9 cellular contexts compared by ENCODE assay signal in genomic region chr11:96306600-96306932, GRCh38. TPM values are rescaled to one million over a fixed set of nuclear protein-coding genes. Genes with fewer than 3 reads are reported as not detected.
DNase-seq lines count a peak whose midpoint lies in the region; ATAC-seq and TF ChIP-seq lines count a peak whose summit lies in the region.
"Had no signal": no experiment of that assay in that cellular context is flagged by ENCODE, and none has a peak within 500 bp of the region (broad histone marks: within the 10 kb centered on the region; RNA-seq: fewer than 3 reads in every experiment).

No MANE protein-coding gene starts in this region.

- peak overlapping the region; percentile 83 for H3K4me2 ChIP-seq in mammary epithelial cell (ENCODE audit: insufficient read depth, low read depth, low read length)

- H3K4me1 ChIP-seq in mammary epithelial cell (ENCODE audit: insufficient read depth, low read length) (peaks cover 73% of the 10 kb centered on the region), muscle layer of colon (ENCODE audit: insufficient read depth, low read length) (peaks cover 30% of the 10 kb centered on the region), tibial artery (peaks cover 0 to 86% (median 49%) of the 10 kb centered on the region in 4 donors)

- no peaks in the 10 kb centered on the region for H3K27me3 ChIP-seq in mammary epithelial cell (ENCODE audit: insufficient read depth, low read length)
- no peaks in the 10 kb centered on the region for H3K27me3 ChIP-seq in muscle layer of colon (ENCODE audit: control insufficient read depth in 1 of 2, insufficient read depth in 2 of 2, low read length in 2 of 2)
- no peaks in the 10 kb centered on the region for H3K27me3 ChIP-seq in tibial artery

- H3K27ac Mint-ChIP-seq in activated CD4-positive, alpha-beta T cell treated with anti-CD3 and anti-CD28 coated beads for 36 hours, result peak overlapping the region; percentile 58
- no peak overlapping the region for H3K27ac Mint-ChIP-seq in stimulated activated effector memory CD8-positive, alpha-beta T cell treated with anti-CD3 and anti-CD28 coated beads, Interleukin-12 subunit alpha, Interleukin-12 subunit beta, amount 100 ng/mL, for 72 hours

- intact Hi-C loops in activated CD4-positive, alpha-beta T cell treated with anti-CD3 and anti-CD28 coated beads for 36 hours (cut with DNase I, micrococcal nuclease), result no loop called here
- intact Hi-C loops in mammary epithelial cell (cut with micrococcal nuclease), result no loop called here
- intact Hi-C loops in tibial artery (cut with DNase I; ENCODE audit: low total_unique reads), result loop anchor here (5.0 kb wide), 1 partner anchor 36 kb away; the partner anchor contains the start of gene MAML2

- H3K9ac ChIP-seq in mammary epithelial cell (ENCODE audit: insufficient read depth, low read length) (peak overlapping the region; percentile 98), muscle layer of colon (ENCODE audit: low read length) (peak overlapping the region; percentile 1)

- H4K20me1 ChIP-seq in mammary epithelial cell (ENCODE audit: insufficient read depth, low read length), result no peaks in the 10 kb centered on the region

- H3K36me3 Mint-ChIP-seq in activated CD4-positive, alpha-beta T cell treated with anti-CD3 and anti-CD28 coated beads for 36 hours (ENCODE audit: low read depth), result peaks cover 15% of the 10 kb centered on the region
- H3K36me3 Mint-ChIP-seq in stimulated activated effector memory CD8-positive, alpha-beta T cell treated with anti-CD3 and anti-CD28 coated beads, Interleukin-12 subunit alpha, Interleukin-12 subunit beta, amount 100 ng/mL, for 72 hours, result no peaks in the 10 kb centered on the region

- dilution Hi-C loops in mammary epithelial cell (cut with HindIII; ENCODE audit: low sequenced_read_pairs), result no loop called here

- H3K4me3 ChIP-seq in mammary epithelial cell (replicated peaks in 1 of 3; ENCODE audit: insufficient read depth in 1 of 3, low read depth in 2 of 3, low read length in 3 of 3), result peak overlapping the region in 2 of 3 experiments; percentile 10 to 13
- peak overlapping the region in 1 of 2 donors; percentile 49 for H3K4me3 ChIP-seq in muscle layer of colon (ENCODE audit: low read depth in 1 of 2, low read length in 2 of 2)
- peak overlapping the region; percentile 21 to 42 for H3K4me3 ChIP-seq in tibial artery

- BruUV-seq in mammary epithelial cell (replicated peaks; lab: Mats Ljungman, UMichigan), result TSS peak; percentile 81

- H3K79me2 ChIP-seq in mammary epithelial cell (ENCODE audit: insufficient read depth, low read length), result peaks cover 44% of the 10 kb centered on the region

- in situ Hi-C loops in mammary epithelial cell (cut with MboI; ENCODE audit: low sequenced_read_pairs in 2 of 2), result no loop called here

- H3K9me3 Mint-ChIP-seq in activated CD4-positive, alpha-beta T cell treated with anti-CD3 and anti-CD28 coated beads for 36 hours (ENCODE audit: low read depth), result no peaks in the 10 kb centered on the region
- no peaks in the 10 kb centered on the region for H3K9me3 Mint-ChIP-seq in stimulated activated effector memory CD8-positive, alpha-beta T cell treated with anti-CD3 and anti-CD28 coated beads, Interleukin-12 subunit alpha, Interleukin-12 subunit beta, amount 100 ng/mL, for 72 hours
- H3K9me3 Mint-ChIP-seq: activated B cell treated with CpG ODN at 0.5 μM for 24 hours had no signal

- no peak for ATAC-seq in activated CD4-positive, alpha-beta T cell treated with anti-CD3 and anti-CD28 coated beads for 36 hours
- ATAC-seq in HG03571 (IDR thresholded peaks at IDR 0.05; ENCODE audit: unreplicated experiment), result no peak
- no peak for ATAC-seq in stimulated activated effector memory CD8-positive, alpha-beta T cell treated with anti-CD3 and anti-CD28 coated beads, Interleukin-12 subunit alpha, Interleukin-12 subunit beta, amount 100 ng/mL, for 72 hours
- ATAC-seq in GM18909 (IDR thresholded peaks at IDR 0.05; ENCODE audit: poor library complexity, unreplicated experiment), result no peak

- H3K9me3 ChIP-seq in mammary epithelial cell (replicated peaks; ENCODE audit: insufficient read depth, low read length) (no peaks in the 10 kb centered on the region), muscle layer of colon (ENCODE audit: low read length) (no peaks in the 10 kb centered on the region), tibial artery (no peaks in the 10 kb centered on the region)

- WGBS in mammary epithelial cell (ENCODE audit: low coverage, missing lambda C conversion rate), result 5% methylated on average over 3 of the region's 3 CpGs

- no peak for DNase-seq in activated CD4-positive, alpha-beta T cell treated with anti-CD3 and anti-CD28 coated beads for 36 hours
- DNase-seq in activated CD4-positive, alpha-beta T cell treated with anti-CD3 and anti-CD28 coated beads for 1 hour, result no peak
- DNase-seq in mammary epithelial cell, result no peak
- DNase-seq in tibial artery, result no peak
- DNase-seq in stimulated activated effector memory CD8-positive, alpha-beta T cell treated with anti-CD3 and anti-CD28 coated beads, Interleukin-12 subunit alpha, Interleukin-12 subunit beta, amount 100 ng/mL, for 72 hours (ENCODE audit: low spot score in 2 of 2), result no peak
- DNase-seq: activated B cell treated with CpG ODN at 0.5 μM for 24 hours had no signal

- H3K4me3 Mint-ChIP-seq in activated CD4-positive, alpha-beta T cell treated with anti-CD3 and anti-CD28 coated beads for 36 hours, result no peak overlapping the region
- no peak overlapping the region for H3K4me3 Mint-ChIP-seq in stimulated activated effector memory CD8-positive, alpha-beta T cell treated with anti-CD3 and anti-CD28 coated beads, Interleukin-12 subunit alpha, Interleukin-12 subunit beta, amount 100 ng/mL, for 72 hours
- H3K4me3 Mint-ChIP-seq: activated B cell treated with CpG ODN at 0.5 μM for 24 hours had no signal

- peak overlapping the region; percentile 99 for H3K27ac ChIP-seq in mammary epithelial cell (ENCODE audit: insufficient read depth, low read depth, low read length)
- peak overlapping the region; percentile 70 for H3K27ac ChIP-seq in muscle layer of colon (ENCODE audit: low read depth, low read length)
- peak overlapping the region; percentile 71 to 72 for H3K27ac ChIP-seq in tibial artery

- TF ChIP-seq CTCF in mammary epithelial cell (conservative IDR thresholded peaks at IDR 0.05 in 1 of 2, IDR thresholded peaks at IDR 0.05 in 1 of 2; ENCODE audit: extremely low read depth in 1 of 2, insufficient read depth in 1 of 2, low read depth in 1 of 2, low read length in 2 of 2) (no peak), tibial artery (IDR thresholded peaks at IDR 0.05) (no peak)

- H3K4me1 Mint-ChIP-seq in activated CD4-positive, alpha-beta T cell treated with anti-CD3 and anti-CD28 coated beads for 36 hours, result peaks cover 77% of the 10 kb centered on the region
- peaks cover 32% of the 10 kb centered on the region for H3K4me1 Mint-ChIP-seq in stimulated activated effector memory CD8-positive, alpha-beta T cell treated with anti-CD3 and anti-CD28 coated beads, Interleukin-12 subunit alpha, Interleukin-12 subunit beta, amount 100 ng/mL, for 72 hours

- POLR2A ChIA-PET in activated CD4-positive, alpha-beta T cell treated with anti-CD3 and anti-CD28 coated beads for 36 hours (lab: Charles Lee), result interaction anchor here (1.0 kb wide), 1 partner anchor 32 kb away, joined by 3 read pairs; no protein-coding TSS in a partner anchor

- H3K36me3 ChIP-seq in mammary epithelial cell (ENCODE audit: insufficient read depth, low read length), result no peaks in the 10 kb centered on the region
- no peaks in the 10 kb centered on the region for H3K36me3 ChIP-seq in muscle layer of colon (ENCODE audit: insufficient read depth, low read length)
- H3K36me3 ChIP-seq in tibial artery, result no peaks in the 10 kb centered on the region

- H3K27me3 Mint-ChIP-seq in activated CD4-positive, alpha-beta T cell treated with anti-CD3 and anti-CD28 coated beads for 36 hours, result no peaks in the 10 kb centered on the region
- H3K27me3 Mint-ChIP-seq: activated B cell treated with CpG ODN at 0.5 μM for 24 hours had no signal

- H2AFZ ChIP-seq in mammary epithelial cell (ENCODE audit: low read depth, low read length), result peak overlapping the region; percentile 16

- CTCF ChIA-PET in activated CD4-positive, alpha-beta T cell treated with anti-CD3 and anti-CD28 coated beads for 36 hours (lab: Charles Lee), result interaction anchor here (1.0 to 8.0 kb wide), 5 partner anchors 11 to 471 kb away, joined by 3 to 69 read pairs (median 4); partner anchors contain the start of gene MAML2
- CTCF ChIA-PET in mammary epithelial cell (lab: Charles Lee; ENCODE audit: low non-redundant PET), result interaction anchor here (0.6 kb wide), 1 partner anchor 35 kb away, joined by 3 read pairs; no protein-coding TSS in a partner anchor

RNA-seq across cellular contexts. Expression of gene MAML2, which starts 36.4 kb away (rescaled TPM):
- total RNA-seq in activated CD4-positive, alpha-beta T cell treated with anti-CD3 and anti-CD28 coated beads for 36 hours, result 10 to 100 TPM; 23.9 to 37.1 TPM
- total RNA-seq in mammary epithelial cell, result 10 to 100 TPM in 1 of 2 donors, 1 to 10 TPM in 1; 9.5 to 14.2 TPM
- 7.5 TPM for polyA plus RNA-seq in mammary epithelial cell
- polyA minus RNA-seq in mammary epithelial cell, result 15.6 TPM
